In the genomic region with DNA sequence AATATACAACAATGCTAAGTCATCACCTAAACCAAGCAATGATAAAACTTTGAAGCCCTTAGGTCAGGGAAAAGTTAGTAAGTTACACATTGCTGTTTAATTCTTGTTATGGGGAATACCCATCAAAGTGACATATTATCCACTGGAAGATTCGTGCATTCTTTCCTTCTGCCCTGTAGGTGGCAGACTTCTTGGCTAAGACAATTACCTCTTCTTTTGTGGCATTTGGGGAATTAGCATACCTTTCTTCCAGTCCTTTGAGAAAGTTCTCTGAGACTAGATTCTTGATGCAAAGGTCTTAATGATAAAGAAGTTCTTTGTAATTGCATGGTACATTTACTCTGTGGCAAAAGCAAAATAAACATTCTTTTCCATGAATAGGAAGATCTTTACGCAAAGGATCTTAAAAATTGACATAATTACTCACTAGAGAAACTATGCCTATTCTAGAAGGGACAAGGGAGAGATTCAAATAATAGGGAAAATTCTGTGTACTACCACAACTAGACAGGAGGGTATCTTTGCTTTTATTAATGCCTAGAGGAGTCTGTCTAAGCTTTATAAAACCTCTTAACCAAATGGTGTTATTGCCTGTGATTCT, we compare ENCODE assay signal across 8 cellular contexts.
DNase-seq lines count a peak whose midpoint lies in the region; ATAC-seq and TF ChIP-seq lines count a peak whose summit lies in the region.

No MANE protein-coding gene starts in this region.

- ATAC-seq in GM23338 (peak; percentile 78), HG03460 (IDR thresholded peaks at IDR 0.05; ENCODE audit: unreplicated experiment) (no peak)
- ATAC-seq in stimulated activated memory B cell treated with anti-CD40 and anti-IgM and Interleukin-4, amounts not matched to agents 10 μg/mL and 1 μg/mL and 100 μg/mL, for 72 hours: no peak

- H3K4me1 Mint-ChIP-seq in GM23338: peaks cover 14% of the 10 kb centered on the region
- no peaks in the 10 kb centered on the region for H3K4me1 Mint-ChIP-seq in stimulated activated memory B cell treated with anti-CD40 and anti-IgM and Interleukin-4, amounts not matched to agents 10 μg/mL and 1 μg/mL and 100 μg/mL, for 72 hours

- no peak overlapping the region for H3K4me2 ChIP-seq in GM23338

- no peaks in the 10 kb centered on the region for H3K4me1 ChIP-seq in GM23338 (ENCODE audit: insufficient read depth)

- H3K4me3 Mint-ChIP-seq in GM23338: no peak overlapping the region
- H3K4me3 Mint-ChIP-seq in stimulated activated memory B cell treated with anti-CD40 and anti-IgM and Interleukin-4, amounts not matched to agents 10 μg/mL and 1 μg/mL and 100 μg/mL, for 72 hours: no peak overlapping the region

- in situ Hi-C loops in GM13976 (cut with MboI; ENCODE audit: low sequenced_read_pairs, unreplicated experiment): no loop called here

- H3K27ac ChIP-seq in GM23338 (ENCODE audit: low read depth): no peak overlapping the region

- TF ChIP-seq CTCF in GM13976 (IDR thresholded peaks at IDR 0.05; ENCODE audit: borderline replicate concordance, control extremely low read depth, extremely low read depth, insufficient read depth, missing control alignments) (peak; percentile 52), GM23338 (conservative IDR thresholded peaks at IDR 0.05; ENCODE audit: low read depth in 2 of 2) (peak; percentile 80 to 82), fibroblast of the aortic adventitia (IDR thresholded peaks at IDR 0.05; ENCODE audit: insufficient read depth, low read length) (peak; percentile 40)

- H3F3A ChIP-seq in GM23338 (replicated peaks; ENCODE audit: low read depth): no peaks in the 10 kb centered on the region

- no peaks in the 10 kb centered on the region for H3K9me3 Mint-ChIP-seq in GM23338
- no peaks in the 10 kb centered on the region for H3K9me3 Mint-ChIP-seq in stimulated activated memory B cell treated with anti-CD40 and anti-IgM and Interleukin-4, amounts not matched to agents 10 μg/mL and 1 μg/mL and 100 μg/mL, for 72 hours

- H3K36me3 Mint-ChIP-seq in GM23338 (ENCODE audit: low read depth): no peaks in the 10 kb centered on the region
- no peaks in the 10 kb centered on the region for H3K36me3 Mint-ChIP-seq in stimulated activated memory B cell treated with anti-CD40 and anti-IgM and Interleukin-4, amounts not matched to agents 10 μg/mL and 1 μg/mL and 100 μg/mL, for 72 hours

- no peaks in the 10 kb centered on the region for H3K27me3 Mint-ChIP-seq in GM23338 (ENCODE audit: insufficient read depth, low read depth, poor library complexity)
- H3K27me3 Mint-ChIP-seq in stimulated activated memory B cell treated with anti-CD40 and anti-IgM and Interleukin-4, amounts not matched to agents 10 μg/mL and 1 μg/mL and 100 μg/mL, for 72 hours: no peaks in the 10 kb centered on the region

- H3K9me2 ChIP-seq in GM23338 (ENCODE audit: insufficient read depth): peaks cover 5% of the 10 kb centered on the region; the same call in 1 of the 2 replicates

- H3K27ac Mint-ChIP-seq in GM23338: no peak overlapping the region
- H3K27ac Mint-ChIP-seq in stimulated activated memory B cell treated with anti-CD40 and anti-IgM and Interleukin-4, amounts not matched to agents 10 μg/mL and 1 μg/mL and 100 μg/mL, for 72 hours: no peak overlapping the region

- no peaks in the 10 kb centered on the region for H3K79me2 ChIP-seq in GM23338 (replicated peaks; ENCODE audit: insufficient read depth)

- no peak overlapping the region for H2AFZ ChIP-seq in GM23338

- H4K20me1 ChIP-seq in GM23338 (replicated peaks; ENCODE audit: insufficient read depth): no peaks in the 10 kb centered on the region

- DNase-seq in GM13976 (ENCODE audit: low spot score) (peak; percentile 25), GM23338 (ENCODE audit: low spot score) (peak; percentile 81), NCI-H1694 (lab: John Stamatoyannopoulos, UW) (peak; percentile 15), fibroblast of the aortic adventitia (ENCODE audit: low read depth) (no peak), NCI-H446 (lab: John Stamatoyannopoulos, UW) (no peak), hepatic stellate cell (ENCODE audit: low spot score) (no peak)

- H3K4me3 ChIP-seq in GM23338: no peak overlapping the region
- H3K4me3 ChIP-seq in fibroblast of the aortic adventitia (ENCODE audit: low read depth, low read length): no peak overlapping the region

- no peaks in the 10 kb centered on the region for H3K36me3 ChIP-seq in GM23338 (ENCODE audit: insufficient read depth)

- H3K27me3 ChIP-seq in GM23338 (ENCODE audit: insufficient read depth): no peaks in the 10 kb centered on the region

TF ChIP-seq in GM23338, 12 proteins besides CTCF, POLR2A, EP300 and RAD21 (continues in another document):
- no peak for TF ChIP-seq REST (IDR thresholded peaks at IDR 0.05; ENCODE audit: unreplicated experiment)
- TF ChIP-seq, protein P1, sequence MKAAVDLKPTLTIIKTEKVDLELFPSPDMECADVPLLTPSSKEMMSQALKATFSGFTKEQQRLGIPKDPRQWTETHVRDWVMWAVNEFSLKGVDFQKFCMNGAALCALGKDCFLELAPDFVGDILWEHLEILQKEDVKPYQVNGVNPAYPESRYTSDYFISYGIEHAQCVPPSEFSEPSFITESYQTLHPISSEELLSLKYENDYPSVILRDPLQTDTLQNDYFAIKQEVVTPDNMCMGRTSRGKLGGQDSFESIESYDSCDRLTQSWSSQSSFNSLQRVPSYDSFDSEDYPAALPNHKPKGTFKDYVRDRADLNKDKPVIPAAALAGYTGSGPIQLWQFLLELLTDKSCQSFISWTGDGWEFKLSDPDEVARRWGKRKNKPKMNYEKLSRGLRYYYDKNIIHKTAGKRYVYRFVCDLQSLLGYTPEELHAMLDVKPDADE (IDR thresholded peaks at IDR 0.05): no peak
- TF ChIP-seq ZNF331 (CRISPR knock-in tag; IDR thresholded peaks at IDR 0.05; ENCODE audit: low read depth): no peak
- no peak for TF ChIP-seq POLR2AphosphoS5 (IDR thresholded peaks at IDR 0.05; ENCODE audit: low read depth)
- no peak for TF ChIP-seq EZH2 (IDR thresholded peaks at IDR 0.05; ENCODE audit: low read depth, unreplicated experiment)
- TF ChIP-seq NANOG (IDR thresholded peaks at IDR 0.05; ENCODE audit: borderline replicate concordance): no peak
- no peak for TF ChIP-seq ZNF114 (CRISPR knock-in tag; IDR thresholded peaks at IDR 0.05)
- no peak for TF ChIP-seq EZH2phosphoT487 (IDR thresholded peaks at IDR 0.05; ENCODE audit: unreplicated experiment)
- no peak for TF ChIP-seq STAT1 (IDR thresholded peaks at IDR 0.05; ENCODE audit: unreplicated experiment)
- TF ChIP-seq JUNB (IDR thresholded peaks at IDR 0.05; ENCODE audit: unreplicated experiment): no peak

Comparison
In these comparisons a context has a peak if more than half of its experiments do, and no peak if none do; other contexts are left out.
1. DNase-seq: peak in GM13976 (single experiment), GM23338 (single experiment) and NCI-H1694 (single experiment); none in fibroblast of the aortic adventitia (single experiment), NCI-H446 (0 of 2) and hepatic stellate cell (single experiment).
2. Peak in every context shown above with its lines, with median percentiles within 50 percentile points of each other: CTCF ChIP-seq.